Comparison of ENCODE assay signal across 14 cellular contexts in genomic region chr9:77063645-77064285, GRCh38. TPM values are rescaled to one million over a fixed set of nuclear protein-coding genes. Genes with fewer than 3 reads are reported as not detected.
DNase-seq lines count a peak whose midpoint lies in the region; ATAC-seq and TF ChIP-seq lines count a peak whose summit lies in the region.
"Had no signal": no experiment of that assay in that cellular context is flagged by ENCODE, and none has a peak within 500 bp of the region (broad histone marks: within the 10 kb centered on the region; RNA-seq: fewer than 3 reads in every experiment).

No MANE protein-coding gene starts in this region.

- TF ChIP-seq RAD21 in IMR-90 (IDR thresholded peaks at IDR 0.05; ENCODE audit: low read length): no peak

- peak; percentile 10 for DNase-seq in COLO668 (lab: John Stamatoyannopoulos, UW; ENCODE audit: unreplicated experiment)
- peak; percentile 47 for DNase-seq in IMR-90
- peak; percentile 6 for DNase-seq in amniotic stem cell (lab: John Stamatoyannopoulos, UW)
- DNase-seq in islet precursor cell: peak; percentile 80
- DNase-seq in gastrocnemius medialis: no peak
- DNase-seq in amygdala (lab: John Stamatoyannopoulos, UW): no peak
- DNase-seq in CD4-positive, alpha-beta memory T cell: no peak
- DNase-seq in Right ventricle myocardium superior: no peak
- DNase-seq: activated naive CD8-positive, alpha-beta T cell treated with anti-CD3 and anti-CD28 coated beads for 36 hours; CD8-positive, alpha-beta T cell; effector memory CD4-positive, alpha-beta T cell; NCI-H1436; T-helper 9 cell had no signal

- intact Hi-C loops in IMR-90 (cut with micrococcal nuclease): no loop called here
- intact Hi-C loops in gastrocnemius medialis (cut with DNase I; ENCODE audit: low total_unique reads): no loop called here
- intact Hi-C loops in CD4-positive, alpha-beta memory T cell (cut with micrococcal nuclease): no loop called here
- intact Hi-C loops in Right ventricle myocardium superior (cut with DNase I): no loop called here

- H3K36me3 Mint-ChIP-seq in CD4-positive, alpha-beta memory T cell: no peaks in the 10 kb centered on the region
- H3K36me3 Mint-ChIP-seq: CD8-positive, alpha-beta T cell; type B pancreatic cell had no signal

- H3K27me3 Mint-ChIP-seq in CD4-positive, alpha-beta memory T cell: peaks cover 1 to 6% of the 10 kb centered on the region in 2 donors
- H3K27me3 Mint-ChIP-seq: activated naive CD8-positive, alpha-beta T cell treated with anti-CD3 and anti-CD28 coated beads for 36 hours had no signal

- POLR2A ChIA-PET in IMR-90 (lab: Charles Lee; ENCODE audit: unreplicated experiment): no interaction called here
- POLR2A ChIA-PET in CD4-positive, alpha-beta memory T cell (lab: Charles Lee; ENCODE audit: partially characterized antibody): no interaction called here

- no peak overlapping the region for H3K4me2 ChIP-seq in IMR-90 (ENCODE audit: low read depth, low read length)

- H3K27ac ChIP-seq in IMR-90 (ENCODE audit: insufficient read depth, low read length) (no peak overlapping the region), gastrocnemius medialis (no peak overlapping the region)
- no peak overlapping the region for H3K27ac ChIP-seq in CD4-positive, alpha-beta memory T cell (ENCODE audit: low read depth, low read length)

- no peak overlapping the region for H2BK5ac ChIP-seq in IMR-90 (ENCODE audit: low read depth, low read length, poor library complexity, severe bottlenecking)

- H3K36me3 ChIP-seq in IMR-90 (ENCODE audit: control insufficient read depth, insufficient read depth, low read length) (no peaks in the 10 kb centered on the region), gastrocnemius medialis (no peaks in the 10 kb centered on the region)
- no peaks in the 10 kb centered on the region for H3K36me3 ChIP-seq in CD4-positive, alpha-beta memory T cell (ENCODE audit: insufficient read depth, low read length)

- CTCF ChIA-PET in IMR-90 (lab: Yijun Ruan, JAX): no interaction called here
- CTCF ChIA-PET in CD4-positive, alpha-beta memory T cell (lab: Charles Lee; ENCODE audit: partially characterized antibody): no interaction called here

- H4K5ac ChIP-seq in IMR-90 (ENCODE audit: low read depth, low read length): no peak overlapping the region

- no peak overlapping the region for H4K8ac ChIP-seq in IMR-90 (ENCODE audit: low read depth in 2 of 2, low read length in 2 of 2)

- in situ Hi-C loops in IMR-90 (cut with MboI; ENCODE audit: low sequenced_read_pairs) (no loop called here), gastrocnemius medialis (cut with MboI; ENCODE audit: low sequenced_read_pairs in 4 of 4) (no loop called here)

- no peak overlapping the region for H3K56ac ChIP-seq in IMR-90 (ENCODE audit: extremely low read depth, insufficient read depth, low read length)

- H3K79me1 ChIP-seq in IMR-90 (ENCODE audit: low read depth in 1 of 2, low read length in 2 of 2): no peaks in the 10 kb centered on the region

- no peak overlapping the region for H3K4me3 Mint-ChIP-seq in CD4-positive, alpha-beta memory T cell
- H3K4me3 Mint-ChIP-seq: activated naive CD8-positive, alpha-beta T cell treated with anti-CD3 and anti-CD28 coated beads for 36 hours; CD8-positive, alpha-beta T cell; type B pancreatic cell had no signal

- H3K23ac ChIP-seq in IMR-90 (ENCODE audit: low read depth, low read length): no peak overlapping the region

- H3K27me3 ChIP-seq in IMR-90 (ENCODE audit: control insufficient read depth, insufficient read depth, low read length): no peaks in the 10 kb centered on the region
- no peaks in the 10 kb centered on the region for H3K27me3 ChIP-seq in gastrocnemius medialis
- H3K27me3 ChIP-seq in CD4-positive, alpha-beta memory T cell (ENCODE audit: insufficient read depth, low read length): no peaks in the 10 kb centered on the region

- no peak overlapping the region for H2AK9ac ChIP-seq in IMR-90 (replicated peaks; ENCODE audit: low read depth, low read length, poor library complexity)

- H2BK15ac ChIP-seq in IMR-90 (ENCODE audit: low read depth, low read length): no peak overlapping the region

- TF ChIP-seq CTCF in IMR-90 (conservative IDR thresholded peaks at IDR 0.05; ENCODE audit: low read depth, low read length) (no peak), gastrocnemius medialis (IDR thresholded peaks at IDR 0.05 in 4 of 5, conservative IDR thresholded peaks at IDR 0.05 in 1 of 5) (no peak)

- no peak overlapping the region for H3K18ac ChIP-seq in IMR-90 (ENCODE audit: low read depth, low read length)

- dilution Hi-C loops in IMR-90 (cut with HindIII; ENCODE audit: low sequenced_read_pairs, unreplicated experiment): no loop called here

- H3K9ac ChIP-seq in IMR-90 (ENCODE audit: low read depth, low read length): no peak overlapping the region

- no peak for TF ChIP-seq POLR2A in IMR-90 (IDR thresholded peaks at IDR 0.05; ENCODE audit: low read depth, low read length)
- no peak for TF ChIP-seq POLR2A in gastrocnemius medialis (IDR thresholded peaks at IDR 0.05)

- no peaks in the 10 kb centered on the region for H4K20me1 ChIP-seq in IMR-90 (ENCODE audit: insufficient read depth, low read length)

- H3K4me1 ChIP-seq in IMR-90 (ENCODE audit: control insufficient read depth, insufficient read depth, low read length): no peaks in the 10 kb centered on the region
- H3K4me1 ChIP-seq in gastrocnemius medialis: no peaks in the 10 kb centered on the region
- H3K4me1 ChIP-seq in CD4-positive, alpha-beta memory T cell (ENCODE audit: insufficient read depth, low read length): no peaks in the 10 kb centered on the region

- no TSS peak for BruUV-seq in IMR-90 (replicated peaks; lab: Mats Ljungman, UMichigan)

- peaks cover 0 to 16% (median 7%) of the 10 kb centered on the region in 8 donors for H3K9me3 Mint-ChIP-seq in CD4-positive, alpha-beta memory T cell
- H3K9me3 Mint-ChIP-seq: type B pancreatic cell had no signal

- whole genome bisulfite sequencing in IMR-90 (ENCODE audit: extremely low coverage in 2 of 2, insufficient read length in 1 of 2), 2 experiments: no CpG with 5 or more reads among the region's 6 CpGs

- no peak overlapping the region for H3K14ac ChIP-seq in IMR-90 (replicated peaks; ENCODE audit: low read depth, low read length)

- H3K4ac ChIP-seq in IMR-90 (ENCODE audit: low read depth, low read length): no peak overlapping the region

- H3K4me1 Mint-ChIP-seq in CD4-positive, alpha-beta memory T cell: no peaks in the 10 kb centered on the region
- H3K4me1 Mint-ChIP-seq: activated naive CD8-positive, alpha-beta T cell treated with anti-CD3 and anti-CD28 coated beads for 36 hours had no signal

- ATAC-seq in IMR-90 (ENCODE audit: low read depth): peak; percentile 74
- no peak for ATAC-seq in gastrocnemius medialis
- no peak for ATAC-seq in Right ventricle myocardium superior (ENCODE audit: poor library complexity)
- ATAC-seq: CD8-positive, alpha-beta T cell had no signal

- H3K27ac Mint-ChIP-seq in CD4-positive, alpha-beta memory T cell: no peak overlapping the region
- H3K27ac Mint-ChIP-seq: activated naive CD8-positive, alpha-beta T cell treated with anti-CD3 and anti-CD28 coated beads for 36 hours; CD8-positive, alpha-beta T cell; type B pancreatic cell had no signal

- H2BK20ac ChIP-seq in IMR-90 (ENCODE audit: low read depth, low read length): no peak overlapping the region

- H3K4me3 ChIP-seq in IMR-90 (ENCODE audit: insufficient read depth, low read depth, low read length) (no peak overlapping the region), gastrocnemius medialis (no peak overlapping the region)
- H3K4me3 ChIP-seq in CD4-positive, alpha-beta memory T cell (ENCODE audit: low read length in 2 of 2): no peak overlapping the region

- no peak overlapping the region for H2AFZ ChIP-seq in IMR-90 (replicated peaks; ENCODE audit: low read length, poor library complexity)

- H3K9me3 ChIP-seq in IMR-90 (ENCODE audit: control insufficient read depth, insufficient read depth, low read length) (no peaks in the 10 kb centered on the region), gastrocnemius medialis (no peaks in the 10 kb centered on the region)
- H3K9me3 ChIP-seq in CD4-positive, alpha-beta memory T cell (ENCODE audit: control insufficient read depth in 1 of 2, low read length in 2 of 2): no peaks in the 10 kb centered on the region

- no peak overlapping the region for H2BK120ac ChIP-seq in IMR-90 (ENCODE audit: low read depth, low read length)

- H4K91ac ChIP-seq in IMR-90 (ENCODE audit: insufficient read depth, low read depth, low read length): no peak overlapping the region

- no peaks in the 10 kb centered on the region for H3K9me1 ChIP-seq in IMR-90 (ENCODE audit: insufficient read depth, low read length)

- H2AK5ac ChIP-seq in IMR-90 (ENCODE audit: low read depth, low read length): no peak overlapping the region

TF ChIP-seq in IMR-90, 13 proteins besides CTCF, POLR2A, EP300 and RAD21:
- TF ChIP-seq MAZ (IDR thresholded peaks at IDR 0.05; ENCODE audit: borderline replicate concordance, low read depth, low read length): no peak
- TF ChIP-seq MAFK (IDR thresholded peaks at IDR 0.05; ENCODE audit: low read depth, low read length): peak; percentile 17; the same call in 1 of the 2 replicates

RNA-seq across cellular contexts. Expression of gene FOXB2, which starts 44.3 kb away (rescaled TPM):
- not detected in 2 replicates for total RNA-seq in IMR-90 (2012; rRNA removed)
- not detected in 2 replicates for polyA plus RNA-seq in IMR-90 (2012; rRNA removed)
- not detected in 2 replicates for polyA plus RNA-seq in IMR-90 (2012; cell fraction: cytosol; rRNA removed)
- polyA plus RNA-seq in IMR-90 (2012; cell fraction: nucleus; rRNA removed; ENCODE audit: low replicate concordance): not detected in 2 replicates
- not detected for total RNA-seq in gastrocnemius medialis
- not detected for total RNA-seq in CD4-positive, alpha-beta memory T cell
- not detected for polyA plus RNA-seq in CD4-positive, alpha-beta memory T cell
- not detected for total RNA-seq in Right ventricle myocardium superior
- total RNA-seq: activated naive CD8-positive, alpha-beta T cell treated with anti-CD3 and anti-CD28 coated beads for 36 hours; CD8-positive, alpha-beta T cell had no signal

Comparison
In these comparisons a context has a peak if more than half of its experiments do, and no peak if none do; other contexts are left out.
1. DNase-seq: peak in COLO668 (single experiment), IMR-90 (single experiment), amniotic stem cell (single experiment) and islet precursor cell (single experiment); none in gastrocnemius medialis (0 of 2), amygdala (0 of 56), CD4-positive, alpha-beta memory T cell (0 of 5) and Right ventricle myocardium superior (single experiment).